ENCODE assay signal across 19 cellular contexts in the genomic region with DNA sequence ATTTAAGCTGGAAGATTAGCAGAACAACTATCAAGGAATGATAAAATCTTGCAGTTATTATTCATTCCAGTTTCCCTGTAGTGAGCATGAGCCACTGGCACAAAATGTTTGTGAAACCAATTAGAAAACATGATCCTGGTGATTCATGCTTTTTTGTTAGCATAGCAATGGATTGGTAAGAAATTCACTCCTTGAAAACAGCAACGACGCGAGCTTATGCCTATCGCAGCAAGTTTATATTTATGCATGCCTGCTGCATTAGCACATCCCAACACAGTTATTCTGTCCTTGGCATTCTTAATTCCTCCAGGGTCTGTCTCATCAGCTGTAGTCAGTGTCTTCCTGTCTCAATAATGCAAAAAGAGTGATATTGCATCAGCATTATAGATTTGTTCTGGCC.
DNase-seq lines count a peak whose midpoint lies in the region; ATAC-seq, FAIRE-seq and TF ChIP-seq lines count a peak whose summit lies in the region.
"Had no signal": no experiment of that assay in that cellular context is flagged by ENCODE, and none has a peak within 500 bp of the region (broad histone marks: within the 10 kb centered on the region; RNA-seq: fewer than 3 reads in every experiment).

No MANE protein-coding gene starts in this region.

- no peak for TF ChIP-seq CTCF in astrocyte (IDR thresholded peaks at IDR 0.05; ENCODE audit: insufficient read depth, low read depth, low read length)
- TF ChIP-seq CTCF in fibroblast of mammary gland (conservative IDR thresholded peaks at IDR 0.05; ENCODE audit: control insufficient read depth, insufficient read depth, low read depth, low read length): no peak
- TF ChIP-seq CTCF in osteocyte (IDR thresholded peaks at IDR 0.05): no peak

- no peaks in the 10 kb centered on the region for H3K4me1 ChIP-seq in astrocyte (ENCODE audit: insufficient read depth, low read length)
- H3K4me1 ChIP-seq: BE2C, SJSA1 had no signal

- H3K79me2 ChIP-seq in astrocyte (ENCODE audit: insufficient read depth, low read length): no peaks in the 10 kb centered on the region

- H3K4me2 ChIP-seq in astrocyte (ENCODE audit: low read length): no peak overlapping the region

- H3K36me3 Mint-ChIP-seq in astrocyte (ENCODE audit: low read depth, unreplicated experiment) (no peaks in the 10 kb centered on the region), osteocyte (ENCODE audit: unreplicated experiment) (no peaks in the 10 kb centered on the region)
- no peaks in the 10 kb centered on the region for H3K36me3 Mint-ChIP-seq in activated T-cell treated with anti-CD3 and anti-CD28 coated beads, Interleukin-2, amount 50 U/mL, for 72 hours (ENCODE audit: insufficient read depth in 2 of 2)
- H3K36me3 Mint-ChIP-seq: CD4-positive, alpha-beta memory T cell; IgD-negative memory B cell had no signal

- no peak overlapping the region for H3K9ac ChIP-seq in astrocyte (ENCODE audit: low read length)

- H3K36me3 ChIP-seq in astrocyte (ENCODE audit: insufficient read depth, low read length): no peaks in the 10 kb centered on the region
- H3K36me3 ChIP-seq: BE2C, SJSA1 had no signal

- no peak for FAIRE-seq in astrocyte (lab: Jason Lieb, UNC)

- H3K27ac ChIP-seq in astrocyte (ENCODE audit: low read depth, low read length): no peak overlapping the region
- H3K27ac ChIP-seq: RWPE1, SJSA1 had no signal

- no peaks in the 10 kb centered on the region for H3K27me3 Mint-ChIP-seq in astrocyte (ENCODE audit: low read depth, unreplicated experiment)
- H3K27me3 Mint-ChIP-seq in osteocyte (ENCODE audit: unreplicated experiment): no peaks in the 10 kb centered on the region
- H3K27me3 Mint-ChIP-seq in activated T-cell treated with anti-CD3 and anti-CD28 coated beads, Interleukin-2, amount 50 U/mL, for 72 hours (ENCODE audit: low read depth): no peaks in the 10 kb centered on the region
- H3K27me3 Mint-ChIP-seq: CD4-positive, alpha-beta memory T cell; IgD-negative memory B cell had no signal

- no peaks in the 10 kb centered on the region for H3K4me1 Mint-ChIP-seq in astrocyte (ENCODE audit: low read depth, unreplicated experiment)
- H3K4me1 Mint-ChIP-seq in osteocyte (ENCODE audit: unreplicated experiment): peaks cover 6% of the 10 kb centered on the region
- no peaks in the 10 kb centered on the region for H3K4me1 Mint-ChIP-seq in activated T-cell treated with anti-CD3 and anti-CD28 coated beads, Interleukin-2, amount 50 U/mL, for 72 hours (ENCODE audit: low read depth)
- H3K4me1 Mint-ChIP-seq: CD4-positive, alpha-beta memory T cell; IgD-negative memory B cell had no signal

- H3K4me3 ChIP-seq in astrocyte (ENCODE audit: insufficient read depth, low read depth, low read length) (no peak overlapping the region), fibroblast of mammary gland (ENCODE audit: control insufficient read depth, low read depth, low read length) (no peak overlapping the region)
- H3K4me3 ChIP-seq: SJSA1 had no signal

- no peaks in the 10 kb centered on the region for H3K27me3 ChIP-seq in astrocyte (ENCODE audit: insufficient read depth, low read length)
- H3K27me3 ChIP-seq: BE2C, SJSA1 had no signal

- H2AFZ ChIP-seq in astrocyte (ENCODE audit: low read depth, low read length): no peak overlapping the region

- H4K20me1 ChIP-seq in astrocyte (ENCODE audit: insufficient read depth, low read length): no peaks in the 10 kb centered on the region

- H3K27ac Mint-ChIP-seq in astrocyte (ENCODE audit: unreplicated experiment) (no peak overlapping the region), osteocyte (ENCODE audit: unreplicated experiment) (peak overlapping the region; percentile 0)
- H3K27ac Mint-ChIP-seq in activated T-cell treated with anti-CD3 and anti-CD28 coated beads, Interleukin-2, amount 50 U/mL, for 72 hours: no peak overlapping the region
- H3K27ac Mint-ChIP-seq: CD4-positive, alpha-beta memory T cell; IgD-negative memory B cell had no signal

- DNase-seq in HS-5 (ENCODE audit: low read depth) (peak; percentile 84), astrocyte (ENCODE audit: low read depth) (peak; percentile 22), fibroblast of mammary gland (ENCODE audit: low read depth) (peak; percentile 0), osteocyte (ENCODE audit: extremely low spot score, unreplicated experiment) (no peak), NCI-H524 treated with DMSO at 0.1 percent for 48 hours (lab: John Stamatoyannopoulos, UW) (no peak), NCI-H2081 treated with DMSO at 0.1 percent for 48 hours (lab: John Stamatoyannopoulos, UW) (no peak)
- DNase-seq in activated T-cell treated with anti-CD3 and anti-CD28 coated beads, Interleukin-2, amount 50 U/mL, for 72 hours: no peak
- no peak for DNase-seq in stimulated activated CD4-positive, alpha-beta T cell treated with anti-CD3 and anti-CD28 coated beads, Interleukin-2, amount 100 ng/mL, for 48 hours
- DNase-seq: BE2C; CD4-positive, alpha-beta memory T cell; H7; NCI-H1436; NCI-H2029 treated with DMSO at 0.1 percent for 48 hours; NCI-H226; NCI-H69; NK-92 treated with Interleukin-12 subunit alpha and Interleukin-12 subunit beta, amount 100 ng/mL, for 24 hours had no signal

- H3K9me3 ChIP-seq in astrocyte (ENCODE audit: insufficient read depth, low read depth, low read length): no peaks in the 10 kb centered on the region
- H3K9me3 ChIP-seq: BE2C, SJSA1 had no signal

- H3K4me3 Mint-ChIP-seq in astrocyte (ENCODE audit: unreplicated experiment) (no peak overlapping the region), osteocyte (ENCODE audit: unreplicated experiment) (no peak overlapping the region)
- no peak overlapping the region for H3K4me3 Mint-ChIP-seq in activated T-cell treated with anti-CD3 and anti-CD28 coated beads, Interleukin-2, amount 50 U/mL, for 72 hours
- H3K4me3 Mint-ChIP-seq: CD4-positive, alpha-beta memory T cell; IgD-negative memory B cell had no signal

- no peak for ATAC-seq in activated T-cell treated with anti-CD3 and anti-CD28 coated beads, Interleukin-2, amount 50 U/mL, for 72 hours (replicated peaks in 1 of 2)

- H3K9me3 Mint-ChIP-seq in astrocyte (ENCODE audit: unreplicated experiment) (peaks cover 5% of the 10 kb centered on the region), osteocyte (ENCODE audit: unreplicated experiment) (peaks cover 8% of the 10 kb centered on the region)
- H3K9me3 Mint-ChIP-seq in activated T-cell treated with anti-CD3 and anti-CD28 coated beads, Interleukin-2, amount 50 U/mL, for 72 hours: peaks cover 1 to 5% of the 10 kb centered on the region in 2 donors

Comparison
In these comparisons a context has a peak if more than half of its experiments do, and no peak if none do; other contexts are left out.
1. DNase-seq: peak in HS-5 (single experiment), astrocyte (single experiment) and fibroblast of mammary gland (single experiment); none in osteocyte (single experiment), NCI-H524 treated with DMSO at 0.1 percent for 48 hours (single experiment), NCI-H2081 treated with DMSO at 0.1 percent for 48 hours (single experiment), activated T-cell treated with anti-CD3 and anti-CD28 coated beads, Interleukin-2, amount 50 U/mL, for 72 hours (0 of 2) and stimulated activated CD4-positive, alpha-beta T cell treated with anti-CD3 and anti-CD28 coated beads, Interleukin-2, amount 100 ng/mL, for 48 hours (0 of 2).